In genomic region chr1:244652699-244653438, GRCh38 we compare ENCODE assay signal across 8 cellular contexts. TPM values are rescaled to one million over a fixed set of nuclear protein-coding genes. Genes with fewer than 3 reads are reported as not detected.
DNase-seq lines count a peak whose midpoint lies in the region; ATAC-seq and TF ChIP-seq lines count a peak whose summit lies in the region.

TSS of gene DESI2 (plus strand) at chr1:244653126. CDS start at chr1:244653314, 188 bp downstream.

- DNase-seq in DMS53 treated with DMSO at 0.1 percent for 48 hours (lab: John Stamatoyannopoulos, UW; ENCODE audit: unreplicated experiment) (peak; percentile 97), PC-3 (peak; percentile 99), activated T-cell treated with anti-CD3 and anti-CD28 coated beads for 48 hours (ENCODE audit: low read depth) (peak; percentile 97), epithelial cell of proximal tubule (ENCODE audit: low read depth) (peak; percentile 92), mucosa of gallbladder (ENCODE audit: low spot score) (peak; percentile 99)
- DNase-seq in Jurkat, Clone E6-1 (ENCODE audit: low read depth, low spot score) = peak; percentile 99
- peak; percentile 92 to 98 for DNase-seq in stimulated activated CD8-positive, alpha-beta memory T cell treated with anti-CD3 and anti-CD28 coated beads, Interleukin-4, amount 100 ng/mL, for 4 hours (ENCODE audit: low read depth in 2 of 2, low spot score in 1 of 2)

- H3F3A ChIP-seq in PC-3 (ENCODE audit: low read length, unreplicated experiment) = no peaks in the 10 kb centered on the region

- no peaks in the 10 kb centered on the region for H3K27me3 ChIP-seq in PC-3 (ENCODE audit: low read length)

- peak within 1 kb of the TSS; percentile 90 for H3K9ac ChIP-seq in PC-3 (ENCODE audit: low read length)

- CTCF ChIA-PET in PC-3 (lab: Charles Lee) = interaction anchor here (0.6 kb wide), 1 partner anchor 486 kb away, joined by 3 read pairs; no protein-coding TSS in a partner anchor

- peak within 1 kb of the TSS; percentile 97 for H2AFZ ChIP-seq in PC-3 (ENCODE audit: low read length)

- peak within 1 kb of the TSS; percentile 86 for H3K4me3 ChIP-seq in Jurkat, Clone E6-1 (ENCODE audit: low read length)
- H3K4me3 ChIP-seq in PC-3 (ENCODE audit: low read length) (peak within 1 kb of the TSS; percentile 91), epithelial cell of proximal tubule (ENCODE audit: low read depth, low read length) (peak within 1 kb of the TSS; percentile 90)

- peak within 1 kb of the TSS; percentile 93 for H3K4me2 ChIP-seq in PC-3 (ENCODE audit: low read length)

- H3K36me3 ChIP-seq in PC-3 (ENCODE audit: low read depth, low read length) = peaks cover 11% of the 10 kb centered on the region

- H3K4me1 ChIP-seq in PC-3 (ENCODE audit: insufficient read depth, low read length) = peaks cover 27% of the 10 kb centered on the region

- H4K20me1 ChIP-seq in PC-3 (ENCODE audit: low read length) = peaks cover 27% of the 10 kb centered on the region

- peak; percentile 96 for ATAC-seq in GM21619 (IDR thresholded peaks at IDR 0.05; ENCODE audit: unreplicated experiment)
- ATAC-seq in PC-3 = peak; percentile 93

- H3K27ac ChIP-seq in PC-3 (ENCODE audit: low read length) = peak within 1 kb of the TSS; percentile 30

- H3K9me2 ChIP-seq in PC-3 (replicated peaks; ENCODE audit: low read length) = no peaks in the 10 kb centered on the region

- no peaks in the 10 kb centered on the region for H3K9me3 ChIP-seq in PC-3 (ENCODE audit: low read length)

- intact Hi-C loops in PC-3 (cut with micrococcal nuclease) = loop anchor here (1.0 to 10.0 kb wide), 8 partner anchors 50 to 318 kb away; partner anchors contain the start of gene COX20

- TF ChIP-seq CTCF in PC-3 (conservative IDR thresholded peaks at IDR 0.05; ENCODE audit: low read depth, low read length) = peak; percentile 72
- peak; percentile 48 for TF ChIP-seq CTCF in epithelial cell of proximal tubule (conservative IDR thresholded peaks at IDR 0.05; ENCODE audit: low read depth, low read length)

- H3K79me2 ChIP-seq in PC-3 (ENCODE audit: low read length) = peaks cover 48% of the 10 kb centered on the region

- POLR2A ChIA-PET in PC-3 (lab: Charles Lee; ENCODE audit: unreplicated experiment) = interaction anchor here (0.6 kb wide), 2 partner anchors 31 to 187 kb away, joined by 3 to 5 read pairs; no protein-coding TSS in a partner anchor

- BruUV-seq in PC-3 (replicated peaks; lab: Mats Ljungman, UMichigan) = no TSS peak

RNA-seq across cellular contexts. Expression of gene DESI2, which starts in this region (rescaled TPM):
- polyA plus RNA-seq in Jurkat, Clone E6-1 (2012; ENCODE audit: insufficient read depth, insufficient read length) = 31.7 TPM
- total RNA-seq in PC-3 (2014; rRNA removed) (58.7 and 81.8 TPM in 2 replicates), epithelial cell of proximal tubule (32.2 and 40.4 TPM in 2 replicates), mucosa of gallbladder (20.1 TPM)

Comparison
In these comparisons a context has a peak if more than half of its experiments do, and no peak if none do; other contexts are left out.
1. Peak in every context shown above with its lines: DNase-seq, ATAC-seq, H3K4me3 ChIP-seq and H3K27ac ChIP-seq.